Comparison of ENCODE assay signal across 31 cellular contexts in genomic region chr5:107384256-107384655, GRCh38.
"Had no signal": no experiment of that assay in that cellular context is flagged by ENCODE, and none has a peak within 500 bp of the region (broad histone marks: within the 10 kb centered on the region; RNA-seq: fewer than 3 reads in every experiment).

No MANE protein-coding gene starts in this region.

- ATAC-seq: activated CD8-positive, alpha-beta memory T cell treated with anti-CD3 and anti-CD28 coated beads, Interleukin-2, amount 10 ng/mL, durations not matched to agents 7 days and 5 days; activated naive CD4-positive, alpha-beta T cell treated with anti-CD3 and anti-CD28 coated beads, Interleukin-2, amount 50 U/mL, for 72 hours; activated naive CD8-positive, alpha-beta T cell treated with anti-CD3 and anti-CD28 coated beads, Interleukin-2, amount 50 U/mL, for 24 hours; body of pancreas; SK-N-SH treated with all-trans-retinoic acid at 6 μM for 48 hours; WTC11 had no signal

- H3K27ac Mint-ChIP-seq: activated CD8-positive, alpha-beta memory T cell treated with anti-CD3 and anti-CD28 coated beads, Interleukin-2, amount 10 ng/mL, durations not matched to agents 7 days and 5 days; activated naive CD4-positive, alpha-beta T cell treated with anti-CD3 and anti-CD28 coated beads, Interleukin-2, amount 50 U/mL, for 72 hours; activated naive CD8-positive, alpha-beta T cell treated with anti-CD3 and anti-CD28 coated beads, Interleukin-2, amount 50 U/mL, for 24 hours; activated T-cell treated with anti-CD3 and anti-CD28 coated beads, Interleukin-2, amount 50 U/mL, for 24 hours; T-helper 2 cell treated with Interferon-gamma antibody and Interleukin-4, amounts not matched to agents 5 μg/mL and 100 μg/mL, for 36 hours; WTC11 had no signal

- H3K4me3 ChIP-seq: ascending aorta, body of pancreas, Peyer's patch, SJSA1 had no signal

- DNase-seq: activated CD4-positive, alpha-beta T cell treated with anti-CD3 and anti-CD28 coated beads for 48 hours; activated CD4-positive, alpha-beta T cell treated with anti-CD3 and anti-CD28 coated beads, Interleukin-2, amount 50 U/mL, for 4 hours; activated CD4-positive, CD25-positive, alpha-beta regulatory T cell treated with anti-CD3 and anti-CD28 coated beads, Interleukin-2, amount 50 U/mL, for 72 hours; activated CD8-positive, alpha-beta memory T cell treated with anti-CD3 and anti-CD28 coated beads, Interleukin-2, amount 10 ng/mL, durations not matched to agents 7 days and 5 days; activated effector memory CD4-positive, alpha-beta T cell treated with anti-CD3 and anti-CD28 coated beads, Interleukin-2, amount 50 U/mL, for 16 hours; activated naive CD4-positive, alpha-beta T cell treated with Interleukin-2 at 50 U/mL for 16 hours; activated naive CD8-positive, alpha-beta T cell treated with anti-CD3 and anti-CD28 coated beads, Interleukin-2, amount 50 U/mL, for 24 hours; activated T-cell treated with anti-CD3 and anti-CD28 coated beads, Interleukin-2, amount 50 U/mL, for 24 hours; amniotic stem cell; body of pancreas; central memory CD4-positive, alpha-beta T cell; Kasumi-1; KBM-7; MV-4-11; NCI-H1092 treated with DMSO at 0.1 percent for 48 hours; NCI-H1417 treated with DMSO at 0.1 percent for 48 hours; NCI-H1694; NCI-H2029; NCI-H2107; NCI-H2171 treated with DMSO at 0.1 percent for 48 hours; NCI-H345; NCI-H510A treated with DMSO at 0.1 percent for 48 hours; Peyer's patch; Right ventricle myocardium superior; SW 1271 had no signal

- H3K27me3 Mint-ChIP-seq: activated naive CD8-positive, alpha-beta T cell treated with anti-CD3 and anti-CD28 coated beads, Interleukin-2, amount 50 U/mL, for 24 hours; activated T-cell treated with anti-CD3 and anti-CD28 coated beads, Interleukin-2, amount 50 U/mL, for 24 hours had no signal

- H3K4me3 Mint-ChIP-seq: activated CD8-positive, alpha-beta memory T cell treated with anti-CD3 and anti-CD28 coated beads, Interleukin-2, amount 10 ng/mL, durations not matched to agents 7 days and 5 days; activated naive CD8-positive, alpha-beta T cell treated with anti-CD3 and anti-CD28 coated beads, Interleukin-2, amount 50 U/mL, for 24 hours; activated T-cell treated with anti-CD3 and anti-CD28 coated beads, Interleukin-2, amount 50 U/mL, for 24 hours; T-helper 2 cell treated with Interferon-gamma antibody and Interleukin-4, amounts not matched to agents 5 μg/mL and 100 μg/mL, for 36 hours; WTC11 had no signal

- H3K36me3 Mint-ChIP-seq: activated CD8-positive, alpha-beta memory T cell treated with anti-CD3 and anti-CD28 coated beads, Interleukin-2, amount 10 ng/mL, durations not matched to agents 7 days and 5 days; activated naive CD4-positive, alpha-beta T cell treated with anti-CD3 and anti-CD28 coated beads, Interleukin-2, amount 50 U/mL, for 72 hours; WTC11 had no signal

- H3K9me3 Mint-ChIP-seq: activated naive CD4-positive, alpha-beta T cell treated with anti-CD3 and anti-CD28 coated beads, Interleukin-2, amount 50 U/mL, for 72 hours; activated naive CD8-positive, alpha-beta T cell treated with anti-CD3 and anti-CD28 coated beads, Interleukin-2, amount 50 U/mL, for 24 hours; activated T-cell treated with anti-CD3 and anti-CD28 coated beads, Interleukin-2, amount 50 U/mL, for 24 hours; T-helper 2 cell treated with Interferon-gamma antibody and Interleukin-4, amounts not matched to agents 5 μg/mL and 100 μg/mL, for 36 hours; WTC11 had no signal
